ENCODE assay signal across 12 cellular contexts in the genomic region with DNA sequence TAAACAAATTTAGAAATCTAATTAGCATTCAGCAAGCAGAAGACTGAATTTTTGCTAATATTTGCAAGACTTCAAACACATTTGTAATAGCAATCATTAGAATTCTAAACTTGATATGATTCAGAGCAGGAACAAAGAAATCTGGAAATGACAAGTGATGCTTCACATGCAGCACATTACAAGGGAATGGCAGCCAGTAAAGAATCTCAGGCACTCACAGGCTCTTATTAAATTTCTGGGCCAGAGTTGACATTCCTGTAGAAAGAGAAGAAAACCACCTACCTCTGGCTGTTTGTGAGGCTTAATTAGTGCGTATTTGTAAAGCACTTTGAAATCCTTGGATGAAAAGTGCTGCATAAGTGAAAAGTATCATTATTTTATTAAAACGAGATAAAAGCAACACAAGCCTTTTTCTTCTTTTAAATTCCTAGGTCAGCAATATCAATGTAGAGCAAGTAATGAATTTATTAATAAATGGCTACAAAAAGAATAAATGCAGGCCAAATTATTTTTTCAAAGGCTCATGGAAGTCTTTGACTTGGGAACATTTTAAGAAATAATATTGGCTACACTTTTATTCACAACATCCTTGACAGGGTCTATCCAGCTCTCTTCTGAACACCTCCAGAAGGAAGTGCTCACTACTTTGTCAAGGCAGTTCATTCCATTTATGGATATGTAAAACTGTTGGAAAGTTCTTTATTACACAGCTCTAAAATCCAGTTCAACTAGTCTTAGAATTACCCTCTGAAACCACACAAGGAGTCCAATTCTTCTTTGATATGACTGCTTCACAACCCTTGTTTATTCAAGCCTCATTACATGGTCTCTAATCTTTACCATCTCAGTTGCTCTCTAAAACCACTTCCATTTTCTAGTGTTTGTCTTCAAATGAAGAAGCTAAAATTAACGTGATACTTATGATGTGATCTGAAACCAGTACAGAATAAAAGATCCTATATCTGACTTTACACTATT. TPM values are rescaled to one million over a fixed set of nuclear protein-coding genes. Genes with fewer than 3 reads are reported as not detected.
DNase-seq lines count a peak whose midpoint lies in the region; ATAC-seq and TF ChIP-seq lines count a peak whose summit lies in the region.
"Had no signal": no experiment of that assay in that cellular context is flagged by ENCODE, and none has a peak within 500 bp of the region (broad histone marks: within the 10 kb centered on the region; RNA-seq: fewer than 3 reads in every experiment).

No MANE protein-coding gene starts in this region.

- H3K36me3 Mint-ChIP-seq in stimulated activated effector memory CD8-positive, alpha-beta T cell treated with anti-CD3 and anti-CD28 coated beads, Interleukin-12 subunit alpha, Interleukin-12 subunit beta, amount 100 ng/mL, for 72 hours = no peaks in the 10 kb centered on the region

- ATAC-seq in Right ventricle myocardium superior (ENCODE audit: poor library complexity) = peak; percentile 73
- ATAC-seq in HG02885 (IDR thresholded peaks at IDR 0.05; ENCODE audit: poor library complexity, unreplicated experiment) = peak; percentile 74
- ATAC-seq in SK-N-SH treated with all-trans-retinoic acid at 6 μM for 48 hours = peak; percentile 83
- peak; percentile 89 for ATAC-seq in stimulated activated effector memory CD8-positive, alpha-beta T cell treated with anti-CD3 and anti-CD28 coated beads, Interleukin-12 subunit alpha, Interleukin-12 subunit beta, amount 100 ng/mL, for 72 hours

- no peaks in the 10 kb centered on the region for H3K9me3 Mint-ChIP-seq in stimulated activated effector memory CD8-positive, alpha-beta T cell treated with anti-CD3 and anti-CD28 coated beads, Interleukin-12 subunit alpha, Interleukin-12 subunit beta, amount 100 ng/mL, for 72 hours
- H3K9me3 Mint-ChIP-seq: stimulated activated naive CD8-positive, alpha-beta T cell treated with anti-CD3 and anti-CD28 coated beads, Interleukin-15, Interleukin-2, amounts not matched to agents 100 ng/mL and 50 ng/mL, for 24 hours had no signal

- no peak for DNase-seq in Right ventricle myocardium superior
- no peak for DNase-seq in cardiac septum (ENCODE audit: low spot score)
- DNase-seq in stimulated activated effector memory CD8-positive, alpha-beta T cell treated with anti-CD3 and anti-CD28 coated beads, Interleukin-12 subunit alpha, Interleukin-12 subunit beta, amount 100 ng/mL, for 72 hours (ENCODE audit: low spot score in 2 of 2) = no peak
- DNase-seq in stimulated activated naive CD4-positive, alpha-beta T cell (lab: John Stamatoyannopoulos, UW) = no peak
- no peak for DNase-seq in NCI-H2171 treated with DMSO at 0.1 percent for 48 hours (lab: John Stamatoyannopoulos, UW)
- DNase-seq in COR-L47 (lab: John Stamatoyannopoulos, UW) = no peak
- DNase-seq: activated CD4-positive, CD25-positive, alpha-beta regulatory T cell; Caco-2; hippocampal formation had no signal

- no peak overlapping the region for H3K4me3 Mint-ChIP-seq in stimulated activated effector memory CD8-positive, alpha-beta T cell treated with anti-CD3 and anti-CD28 coated beads, Interleukin-12 subunit alpha, Interleukin-12 subunit beta, amount 100 ng/mL, for 72 hours
- H3K4me3 Mint-ChIP-seq: stimulated activated naive CD8-positive, alpha-beta T cell treated with anti-CD3 and anti-CD28 coated beads, Interleukin-15, Interleukin-2, amounts not matched to agents 100 ng/mL and 50 ng/mL, for 24 hours had no signal

- H3K27ac Mint-ChIP-seq in stimulated activated effector memory CD8-positive, alpha-beta T cell treated with anti-CD3 and anti-CD28 coated beads, Interleukin-12 subunit alpha, Interleukin-12 subunit beta, amount 100 ng/mL, for 72 hours = peak overlapping the region; percentile 54
- H3K27ac Mint-ChIP-seq: stimulated activated naive CD8-positive, alpha-beta T cell treated with anti-CD3 and anti-CD28 coated beads, Interleukin-15, Interleukin-2, amounts not matched to agents 100 ng/mL and 50 ng/mL, for 24 hours had no signal

- intact Hi-C loops in Right ventricle myocardium superior (cut with DNase I) = no loop called here
- intact Hi-C loops in cardiac septum (cut with DNase I) = loop anchor here (10.0 kb wide), 2 partner anchors 739 to 839 kb away; partner anchors contain the start of gene PRRX1

- peaks cover 5% of the 10 kb centered on the region for H3K4me1 Mint-ChIP-seq in stimulated activated effector memory CD8-positive, alpha-beta T cell treated with anti-CD3 and anti-CD28 coated beads, Interleukin-12 subunit alpha, Interleukin-12 subunit beta, amount 100 ng/mL, for 72 hours

TF ChIP-seq in SK-N-SH treated with all-trans-retinoic acid at 6 μM for 48 hours, 23 proteins besides CTCF, POLR2A, EP300 and RAD21:
- no peak for TF ChIP-seq CSDC2 (CRISPR knock-in tag; IDR thresholded peaks at IDR 0.05)
- 0 out of 2 replicates have a peak, but pooled peaks have one; percentile 13 for TF ChIP-seq TOX (CRISPR knock-in tag; IDR thresholded peaks at IDR 0.05; ENCODE audit: borderline replicate concordance)

RNA-seq across cellular contexts. Expression of gene SCYL3, which starts 32.1 kb away (rescaled TPM):
- 5.5 TPM for total RNA-seq in Right ventricle myocardium superior
- 6.7 TPM for total RNA-seq in cardiac septum
